ENCODE assay signal across 8 cellular contexts in genomic region chr9:19493174-19493811, GRCh38.
DNase-seq lines count a peak whose midpoint lies in the region; ATAC-seq, FAIRE-seq and TF ChIP-seq lines count a peak whose summit lies in the region.

No MANE protein-coding gene starts in this region.

- H2AFZ ChIP-seq in MM.1S (ENCODE audit: low read length) (no peak overlapping the region), astrocyte (ENCODE audit: low read depth, low read length) (peak overlapping the region; percentile 51)

- TF ChIP-seq CTCF in MM.1S (IDR thresholded peaks at IDR 0.05; ENCODE audit: low read length) (peak; percentile 59), astrocyte (IDR thresholded peaks at IDR 0.05; ENCODE audit: insufficient read depth, low read depth, low read length) (peak; percentile 85), sigmoid colon (IDR thresholded peaks at IDR 0.05) (peak in 3 of 4 experiments; percentile 35 to 74 (median 69))

- TF ChIP-seq POLR2A in sigmoid colon (IDR thresholded peaks at IDR 0.05): no peak

- H3K27me3 Mint-ChIP-seq in astrocyte (ENCODE audit: low read depth, unreplicated experiment): peaks cover 20% of the 10 kb centered on the region

- H3K4me1 Mint-ChIP-seq in astrocyte (ENCODE audit: low read depth, unreplicated experiment): peaks cover 2% of the 10 kb centered on the region

- H3K4me2 ChIP-seq in MM.1S (ENCODE audit: low read depth, low read length): no peak overlapping the region
- H3K4me2 ChIP-seq in astrocyte (ENCODE audit: low read length): peak overlapping the region; percentile 88

- H3K36me3 Mint-ChIP-seq in astrocyte (ENCODE audit: low read depth, unreplicated experiment): no peaks in the 10 kb centered on the region

- no peak overlapping the region for H3K27ac Mint-ChIP-seq in astrocyte (ENCODE audit: unreplicated experiment)

- TF ChIP-seq EP300 in sigmoid colon (IDR thresholded peaks at IDR 0.05): no peak

- H3K27ac ChIP-seq in MM.1S (ENCODE audit: low read length): no peak overlapping the region
- no peak overlapping the region for H3K27ac ChIP-seq in astrocyte (ENCODE audit: low read depth, low read length)
- peak overlapping the region; percentile 36 to 69 (median 45) for H3K27ac ChIP-seq in sigmoid colon

- no peaks in the 10 kb centered on the region for H3K36me3 ChIP-seq in H7 (replicated peaks; ENCODE audit: control insufficient read depth, insufficient read depth, low read length)
- H3K36me3 ChIP-seq in MM.1S (replicated peaks; ENCODE audit: insufficient read depth, low read length): no peaks in the 10 kb centered on the region
- H3K36me3 ChIP-seq in astrocyte (ENCODE audit: insufficient read depth, low read length): no peaks in the 10 kb centered on the region
- no peaks in the 10 kb centered on the region for H3K36me3 ChIP-seq in sigmoid colon

- no peak overlapping the region for H3K4me3 Mint-ChIP-seq in astrocyte (ENCODE audit: unreplicated experiment)

- H3K79me2 ChIP-seq in MM.1S (ENCODE audit: low read length) (no peaks in the 10 kb centered on the region), astrocyte (ENCODE audit: insufficient read depth, low read length) (no peaks in the 10 kb centered on the region)

- no peaks in the 10 kb centered on the region for H3K9me3 ChIP-seq in MM.1S (replicated peaks; ENCODE audit: insufficient read depth, low read length)
- H3K9me3 ChIP-seq in astrocyte (ENCODE audit: insufficient read depth, low read depth, low read length): no peaks in the 10 kb centered on the region
- no peaks in the 10 kb centered on the region for H3K9me3 ChIP-seq in sigmoid colon

- 26 to 34% methylated on average over 19 of the region's 19 CpGs for WGBS in sigmoid colon, 2 donors

- ATAC-seq in SK-N-SH treated with all-trans-retinoic acid at 6 μM for 48 hours: peak; percentile 92
- ATAC-seq in GM19397 (IDR thresholded peaks at IDR 0.05; ENCODE audit: unreplicated experiment): no peak

- H3K9ac ChIP-seq in MM.1S (ENCODE audit: low read length): no peak overlapping the region
- peak overlapping the region; percentile 28 for H3K9ac ChIP-seq in astrocyte (ENCODE audit: low read length)

- peak; percentile 84 for DNase-seq in GM03348 (ENCODE audit: low spot score)
- peak; percentile 75 for DNase-seq in H7
- peak; percentile 19 for DNase-seq in MM.1S
- DNase-seq in astrocyte (ENCODE audit: low read depth): peak; percentile 73
- DNase-seq in hepatic stellate cell (ENCODE audit: low spot score): peak; percentile 60
- DNase-seq in sigmoid colon: no peak

- no peak overlapping the region for H3K4me3 ChIP-seq in H7 (ENCODE audit: insufficient read depth, low read depth, low read length)
- H3K4me3 ChIP-seq in MM.1S (ENCODE audit: low read length): no peak overlapping the region
- H3K4me3 ChIP-seq in astrocyte (ENCODE audit: insufficient read depth, low read depth, low read length): peak overlapping the region; percentile 49
- peak overlapping the region in 3 of 4 donors; percentile 25 to 39 (median 30) for H3K4me3 ChIP-seq in sigmoid colon

- H3F3A ChIP-seq in MM.1S (ENCODE audit: insufficient read depth, low read length): no peaks in the 10 kb centered on the region

- H4K20me1 ChIP-seq in MM.1S (ENCODE audit: insufficient read depth, low read length) (no peaks in the 10 kb centered on the region), astrocyte (ENCODE audit: insufficient read depth, low read length) (no peaks in the 10 kb centered on the region)

- FAIRE-seq in astrocyte (lab: Jason Lieb, UNC): peak; percentile 74

- no peaks in the 10 kb centered on the region for H3K4me1 ChIP-seq in MM.1S (ENCODE audit: low read length)
- H3K4me1 ChIP-seq in astrocyte (ENCODE audit: insufficient read depth, low read length): no peaks in the 10 kb centered on the region
- peaks cover 0 to 6% (median 4%) of the 10 kb centered on the region in 4 donors for H3K4me1 ChIP-seq in sigmoid colon

- H3K27me3 ChIP-seq in H7 (ENCODE audit: control insufficient read depth, insufficient read depth, low read length) (no peaks in the 10 kb centered on the region), MM.1S (replicated peaks; ENCODE audit: insufficient read depth, low read length) (no peaks in the 10 kb centered on the region), astrocyte (ENCODE audit: insufficient read depth, low read length) (peaks cover 10% of the 10 kb centered on the region), sigmoid colon (no peaks in the 10 kb centered on the region)

- no peaks in the 10 kb centered on the region for H3K9me3 Mint-ChIP-seq in astrocyte (ENCODE audit: unreplicated experiment)

- H3K9me2 ChIP-seq in MM.1S (replicated peaks; ENCODE audit: insufficient read depth, low read length): no peaks in the 10 kb centered on the region

- intact Hi-C loops in sigmoid colon (cut with DNase I): loop anchor here (5.0 kb wide), 1 partner anchor 429 kb away; no protein-coding TSS in a partner anchor

TF ChIP-seq in SK-N-SH treated with all-trans-retinoic acid at 6 μM for 48 hours, 23 proteins besides CTCF, POLR2A, EP300 and RAD21:
- TF ChIP-seq ISL1 (CRISPR knock-in tag; IDR thresholded peaks at IDR 0.05): no peak
- TF ChIP-seq TCF4 (CRISPR knock-in tag; IDR thresholded peaks at IDR 0.05; ENCODE audit: borderline replicate concordance): peak; percentile 40; the same call in 1 of the 2 replicates
TF ChIP-seq in SK-N-SH treated with all-trans-retinoic acid at 6 μM for 48 hours: peak in this region for 1.

Comparison
In these comparisons a context has a peak if more than half of its experiments do, and no peak if none do; other contexts are left out.
1. H3K4me3 ChIP-seq: peak in astrocyte (single experiment) and sigmoid colon (3 of 4); none in H7 (single experiment) and MM.1S (single experiment).
2. H3K27ac ChIP-seq: peak in sigmoid colon (4 of 4); none in MM.1S (single experiment) and astrocyte (single experiment).
3. Peak in every context shown above with its lines, with median percentiles within 50 percentile points of each other: CTCF ChIP-seq.